Comparison of ENCODE assay signal across 12 cellular contexts in the genomic region with DNA sequence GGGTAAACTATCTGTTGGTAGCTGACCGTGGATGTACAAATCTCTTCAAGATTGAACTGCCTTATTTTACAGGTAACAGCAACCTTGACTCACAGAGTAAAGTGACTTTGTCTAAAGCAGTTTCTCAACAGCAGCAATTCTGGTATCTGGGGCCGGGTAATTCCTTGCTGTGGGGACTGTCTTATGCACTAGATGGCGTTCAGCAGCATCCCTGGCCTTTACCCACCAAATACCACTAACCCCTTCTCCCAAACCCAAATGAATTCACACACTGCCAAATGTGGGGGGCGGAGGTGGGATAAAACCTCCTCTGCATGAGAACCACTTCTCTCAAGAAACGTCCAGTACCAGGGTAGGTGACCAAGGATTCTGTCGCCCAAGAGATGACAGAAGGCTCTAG. TPM values are rescaled to one million over a fixed set of nuclear protein-coding genes. Genes with fewer than 3 reads are reported as not detected.
DNase-seq lines count a peak whose midpoint lies in the region; ATAC-seq and TF ChIP-seq lines count a peak whose summit lies in the region.
"Had no signal": no experiment of that assay in that cellular context is flagged by ENCODE, and none has a peak within 500 bp of the region (broad histone marks: within the 10 kb centered on the region; RNA-seq: fewer than 3 reads in every experiment).

No MANE protein-coding gene starts in this region.

- peaks cover 32% of the 10 kb centered on the region for H3K79me2 ChIP-seq in GM23338 (replicated peaks; ENCODE audit: insufficient read depth)

- H3K27ac ChIP-seq in GM23338 (ENCODE audit: low read depth) (no peak overlapping the region), foreskin keratinocyte (no peak overlapping the region)
- H3K27ac ChIP-seq in effector memory CD4-positive, alpha-beta T cell (ENCODE audit: insufficient read depth, low read length, poor library complexity, severe bottlenecking), result no peak overlapping the region
- H3K27ac ChIP-seq: Peyer's patch, spleen had no signal

- H3K36me3 Mint-ChIP-seq in GM23338 (ENCODE audit: low read depth), result no peaks in the 10 kb centered on the region; the same call in 2 of the 3 replicates

- ATAC-seq in GM23338, result peak; percentile 35
- ATAC-seq in foreskin keratinocyte, result no peak
- no peak for ATAC-seq in GM18520 (IDR thresholded peaks at IDR 0.05; ENCODE audit: unreplicated experiment)
- ATAC-seq in Right ventricle myocardium superior (ENCODE audit: poor library complexity), result no peak

- H3K9me3 ChIP-seq in BE2C, result no peaks in the 10 kb centered on the region
- no peaks in the 10 kb centered on the region for H3K9me3 ChIP-seq in effector memory CD4-positive, alpha-beta T cell (ENCODE audit: control insufficient read depth, low read length)
- H3K9me3 ChIP-seq: Peyer's patch had no signal

- DNase-seq in BE2C (no peak), GM23338 (ENCODE audit: low spot score) (peak; percentile 72), SK-MEL-5 (ENCODE audit: low read depth, low spot score) (peak; percentile 55), foreskin keratinocyte (no peak), NOMO-1 treated with dmso at 0.1 percent for 144 hours (lab: John Stamatoyannopoulos, UW; ENCODE audit: unreplicated experiment) (no peak), Right ventricle myocardium superior (no peak)
- DNase-seq in effector memory CD4-positive, alpha-beta T cell, result no peak
- DNase-seq: DMS153, MV-4-11, spleen had no signal

- intact Hi-C loops in Right ventricle myocardium superior (cut with DNase I), result no loop called here

- H3K9me2 ChIP-seq in GM23338 (ENCODE audit: insufficient read depth), result no peaks in the 10 kb centered on the region

- peak; percentile 31; the same call in 1 of the 2 replicates for TF ChIP-seq CTCF in BE2C (IDR thresholded peaks at IDR 0.05; ENCODE audit: low read depth, low read length)
- TF ChIP-seq CTCF in GM23338 (conservative IDR thresholded peaks at IDR 0.05; ENCODE audit: low read depth in 2 of 2), result peak; percentile 54 to 65
- peak; percentile 5 for TF ChIP-seq CTCF in foreskin keratinocyte (conservative IDR thresholded peaks at IDR 0.05)

- peaks cover 6% of the 10 kb centered on the region for H3K27me3 Mint-ChIP-seq in GM23338 (ENCODE audit: insufficient read depth, low read depth, poor library complexity)

- H3K36me3 ChIP-seq in BE2C, result no peaks in the 10 kb centered on the region
- no peaks in the 10 kb centered on the region for H3K36me3 ChIP-seq in GM23338 (ENCODE audit: insufficient read depth)
- H3K36me3 ChIP-seq in effector memory CD4-positive, alpha-beta T cell (ENCODE audit: control insufficient read depth, insufficient read depth, low read length), result no peaks in the 10 kb centered on the region
- H3K36me3 ChIP-seq: Peyer's patch, spleen had no signal

- H3F3A ChIP-seq in GM23338 (replicated peaks; ENCODE audit: low read depth), result no peaks in the 10 kb centered on the region

- H3K9me3 Mint-ChIP-seq in GM23338, result no peaks in the 10 kb centered on the region

- H3K4me1 ChIP-seq in BE2C (no peaks in the 10 kb centered on the region), GM23338 (ENCODE audit: insufficient read depth) (peaks cover 12% of the 10 kb centered on the region), foreskin keratinocyte (peaks cover 11% of the 10 kb centered on the region)
- H3K4me1 ChIP-seq in effector memory CD4-positive, alpha-beta T cell (ENCODE audit: control insufficient read depth, insufficient read depth, low read length, poor library complexity, severe bottlenecking), result peaks cover 12% of the 10 kb centered on the region

- H3K4me2 ChIP-seq in GM23338, result no peak overlapping the region

- no peak overlapping the region for H3K4me3 Mint-ChIP-seq in GM23338

- H3K4me3 ChIP-seq in BE2C (ENCODE audit: low read depth, low read length), result no peak overlapping the region
- no peak overlapping the region for H3K4me3 ChIP-seq in GM23338
- H3K4me3 ChIP-seq in effector memory CD4-positive, alpha-beta T cell (ENCODE audit: insufficient read depth, low read depth, low read length, poor library complexity, severe bottlenecking), result no peak overlapping the region
- H3K4me3 ChIP-seq: Peyer's patch, spleen had no signal

- no peak overlapping the region for H3K27ac Mint-ChIP-seq in GM23338

- H2AFZ ChIP-seq in GM23338, result peak overlapping the region; percentile 56; the same call in 1 of the 2 replicates

- in situ Hi-C loops in SK-MEL-5 (cut with HindIII; ENCODE audit: low pct_unique_long_range_greater_than_20kb, low sequenced_read_pairs), result no loop called here

- H4K20me1 ChIP-seq in GM23338 (replicated peaks; ENCODE audit: insufficient read depth), result peaks cover 26% of the 10 kb centered on the region

- H3K4me1 Mint-ChIP-seq in GM23338, result peaks cover 19% of the 10 kb centered on the region

- H3K27me3 ChIP-seq in BE2C, result no peaks in the 10 kb centered on the region
- H3K27me3 ChIP-seq in GM23338 (ENCODE audit: insufficient read depth), result no peaks in the 10 kb centered on the region
- H3K27me3 ChIP-seq in foreskin keratinocyte, result no peaks in the 10 kb centered on the region
- no peaks in the 10 kb centered on the region for H3K27me3 ChIP-seq in effector memory CD4-positive, alpha-beta T cell (replicated peaks; ENCODE audit: control insufficient read depth, insufficient read depth, low read length, poor library complexity, severe bottlenecking)
- H3K27me3 ChIP-seq: Peyer's patch, spleen had no signal

TF ChIP-seq in GM23338, 12 proteins besides CTCF, POLR2A, EP300 and RAD21 (continues in another document):
- TF ChIP-seq, protein P1, sequence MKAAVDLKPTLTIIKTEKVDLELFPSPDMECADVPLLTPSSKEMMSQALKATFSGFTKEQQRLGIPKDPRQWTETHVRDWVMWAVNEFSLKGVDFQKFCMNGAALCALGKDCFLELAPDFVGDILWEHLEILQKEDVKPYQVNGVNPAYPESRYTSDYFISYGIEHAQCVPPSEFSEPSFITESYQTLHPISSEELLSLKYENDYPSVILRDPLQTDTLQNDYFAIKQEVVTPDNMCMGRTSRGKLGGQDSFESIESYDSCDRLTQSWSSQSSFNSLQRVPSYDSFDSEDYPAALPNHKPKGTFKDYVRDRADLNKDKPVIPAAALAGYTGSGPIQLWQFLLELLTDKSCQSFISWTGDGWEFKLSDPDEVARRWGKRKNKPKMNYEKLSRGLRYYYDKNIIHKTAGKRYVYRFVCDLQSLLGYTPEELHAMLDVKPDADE (IDR thresholded peaks at IDR 0.05), result no peak

RNA-seq across cellular contexts. Expression of gene INCENP, which starts 1.7 kb away (rescaled TPM):
- 10.8 TPM for polyA plus RNA-seq in BE2C (2012; ENCODE audit: insufficient read depth, insufficient read length, low read depth)
- total RNA-seq in GM23338 (2014; rRNA removed; shearing (Covaris generic)), result 115 and 131 TPM in 2 replicates
- polyA plus RNA-seq in GM23338 (2016; fragmentation: Nextera tagmentation; extraction: Ambion mirVana) (35.6 and 41.3 TPM in 2 replicates), foreskin keratinocyte (11.3 and 14.8 TPM in 2 replicates)
- total RNA-seq in SK-MEL-5 (2014; rRNA removed; shearing (Covaris generic)), result 54.5 and 61.8 TPM in 2 replicates
- 66.3 and 84.2 TPM in 2 replicates for polyA plus RNA-seq in SK-MEL-5 (2015; cell fraction: cytosol; rRNA removed)
- 61.9 and 70.5 TPM in 2 replicates for polyA plus RNA-seq in SK-MEL-5 (2015; cell fraction: nucleus; rRNA removed)
- total RNA-seq in foreskin keratinocyte (50.9 and 60.7 TPM in 2 replicates), Right ventricle myocardium superior (10.3 TPM)

Comparison
In these comparisons a context has a peak if more than half of its experiments do, and no peak if none do; other contexts are left out.
1. DNase-seq: peak in GM23338 (single experiment) and SK-MEL-5 (single experiment); none in BE2C (single experiment), foreskin keratinocyte (0 of 2), effector memory CD4-positive, alpha-beta T cell (0 of 3), NOMO-1 treated with dmso at 0.1 percent for 144 hours (single experiment) and Right ventricle myocardium superior (single experiment).
2. CTCF ChIP-seq: peak in every context shown above with its lines; median percentile 60 in GM23338; 31 in BE2C; 5 in foreskin keratinocyte.